In genomic region chr4:153438916-153439756, GRCh38 we compare ENCODE assay signal across 7 cellular contexts. TPM values are rescaled to one million over a fixed set of nuclear protein-coding genes. Genes with fewer than 3 reads are reported as not detected.
A peak's percentile ranks its signal among the peaks of the same experiment; 100 is the strongest.
DNase-seq lines count a peak whose midpoint lies in the region; ATAC-seq and TF ChIP-seq lines count a peak whose summit lies in the region.

No MANE protein-coding gene starts in this region.

- peaks cover 23% of the 10 kb centered on the region for H3K4me1 Mint-ChIP-seq in activated T-helper 2 cell treated with anti-CD3 and anti-CD28 coated beads, Interferon-gamma antibody, Interleukin-2, Interleukin-4, amounts not matched to agents 10 μg/mL and 5 μg/mL and 100 μg/mL, durations not matched to agents 14 hours and 24 hours and 36 hours (ENCODE audit: low read depth)

- H3K9me3 ChIP-seq in spleen: no peaks in the 10 kb centered on the region

- H3K27me3 ChIP-seq in spleen (replicated peaks in 1 of 7): no peaks in the 10 kb centered on the region

- H3K27ac ChIP-seq in spleen: peak overlapping the region; percentile 69 to 91 (median 86)

- H3K36me3 ChIP-seq in spleen: no peaks in the 10 kb centered on the region

- H3K4me3 ChIP-seq in spleen: peak overlapping the region in 7 of 8 donors; percentile 23 to 56 (median 28)

- peaks cover 0 to 72% (median 39%) of the 10 kb centered on the region in 6 donors for H3K4me1 ChIP-seq in spleen

- peak overlapping the region; percentile 75 for H3K27ac Mint-ChIP-seq in activated T-helper 2 cell treated with anti-CD3 and anti-CD28 coated beads, Interferon-gamma antibody, Interleukin-2, Interleukin-4, amounts not matched to agents 10 μg/mL and 5 μg/mL and 100 μg/mL, durations not matched to agents 14 hours and 24 hours and 36 hours

- H3K4me3 Mint-ChIP-seq in activated T-helper 2 cell treated with anti-CD3 and anti-CD28 coated beads, Interferon-gamma antibody, Interleukin-2, Interleukin-4, amounts not matched to agents 10 μg/mL and 5 μg/mL and 100 μg/mL, durations not matched to agents 14 hours and 24 hours and 36 hours (ENCODE audit: low read depth): peak overlapping the region; percentile 71

- DNase-seq in activated T-helper 2 cell treated with anti-CD3 and anti-CD28 coated beads, Interferon-gamma antibody, Interleukin-2, Interleukin-4, amounts not matched to agents 10 μg/mL and 5 μg/mL and 100 μg/mL, durations not matched to agents 14 hours and 24 hours and 36 hours (ENCODE audit: low spot score): no peak
- DNase-seq in spleen (peak; percentile 81), NCI-H146 (lab: John Stamatoyannopoulos, UW) (no peak), superior temporal gyrus (ENCODE audit: extremely low spot score) (no peak), dermis blood vessel endothelial cell (no peak)

- WGBS in spleen, 5 donors: 29 to 48% (median 32%) methylated on average over 13 of the region's 13 CpGs

- ATAC-seq in GM19452 (IDR thresholded peaks at IDR 0.05; ENCODE audit: unreplicated experiment) (peak; percentile 79), HG03196 (IDR thresholded peaks at IDR 0.05; ENCODE audit: unreplicated experiment) (peak; percentile 77)

- intact Hi-C loops in activated T-helper 2 cell treated with anti-CD3 and anti-CD28 coated beads, Interferon-gamma antibody, Interleukin-2, Interleukin-4, amounts not matched to agents 10 μg/mL and 5 μg/mL and 100 μg/mL, durations not matched to agents 14 hours and 24 hours and 36 hours (cut with micrococcal nuclease): no loop called here
- intact Hi-C loops in spleen (cut with DNase I; ENCODE audit: low total_unique reads): loop anchor here (10.0 kb wide), 3 partner anchors 46 to 136 kb away; no protein-coding TSS in a partner anchor

- no peaks in the 10 kb centered on the region for H3K36me3 Mint-ChIP-seq in activated T-helper 2 cell treated with anti-CD3 and anti-CD28 coated beads, Interferon-gamma antibody, Interleukin-2, Interleukin-4, amounts not matched to agents 10 μg/mL and 5 μg/mL and 100 μg/mL, durations not matched to agents 14 hours and 24 hours and 36 hours (ENCODE audit: low read depth)

- no peak for TF ChIP-seq POLR2A in spleen (IDR thresholded peaks at IDR 0.05)

- no peaks in the 10 kb centered on the region for H3K27me3 Mint-ChIP-seq in activated T-helper 2 cell treated with anti-CD3 and anti-CD28 coated beads, Interferon-gamma antibody, Interleukin-2, Interleukin-4, amounts not matched to agents 10 μg/mL and 5 μg/mL and 100 μg/mL, durations not matched to agents 14 hours and 24 hours and 36 hours (ENCODE audit: low read depth)

- H3K9me3 Mint-ChIP-seq in activated T-helper 2 cell treated with anti-CD3 and anti-CD28 coated beads, Interferon-gamma antibody, Interleukin-2, Interleukin-4, amounts not matched to agents 10 μg/mL and 5 μg/mL and 100 μg/mL, durations not matched to agents 14 hours and 24 hours and 36 hours: no peaks in the 10 kb centered on the region

- TF ChIP-seq CTCF in spleen (IDR thresholded peaks at IDR 0.05 in 8 of 11, conservative IDR thresholded peaks at IDR 0.05 in 3 of 11): peak in 1 of 11 experiments; percentile 41

RNA-seq across cellular contexts. Expression of gene TMEM131L, which starts 27.0 kb away (rescaled TPM):
- total RNA-seq in activated T-helper 2 cell treated with anti-CD3 and anti-CD28 coated beads, Interferon-gamma antibody, Interleukin-2, Interleukin-4, amounts not matched to agents 10 μg/mL and 5 μg/mL and 100 μg/mL, durations not matched to agents 14 hours and 24 hours and 36 hours: 28.1 and 29.7 TPM in 2 replicates
- 100 to 1,000 TPM in 1 of 7 donors, 10 to 100 TPM in 6; 73.5 to 105 (median 83.1) TPM for total RNA-seq in spleen
- 10 to 100 TPM; 20.9 to 23.1 (median 21.5) TPM for polyA plus RNA-seq in spleen
- total RNA-seq in dermis blood vessel endothelial cell: 16.2 and 25.3 TPM in 2 replicates
